In genomic region chr17:40561871-40562611, GRCh38 we compare ENCODE assay signal across 8 cellular contexts. TPM values are rescaled to one million over a fixed set of nuclear protein-coding genes. Genes with fewer than 3 reads are reported as not detected.
DNase-seq lines count a peak whose midpoint lies in the region; ATAC-seq and TF ChIP-seq lines count a peak whose summit lies in the region.

No MANE protein-coding gene starts in this region.

- H3K9ac ChIP-seq in neural progenitor cell: no peak overlapping the region

- H3K4me3 ChIP-seq in neural progenitor cell: no peak overlapping the region

- H3K27ac ChIP-seq in neural progenitor cell: no peak overlapping the region

- no peaks in the 10 kb centered on the region for H3F3A ChIP-seq in neural progenitor cell (ENCODE audit: low read depth)

- no peaks in the 10 kb centered on the region for H4K20me1 ChIP-seq in neural progenitor cell (ENCODE audit: low read depth)

- DNase-seq in activated effector memory CD4-positive, alpha-beta T cell treated with anti-CD3 and anti-CD28 coated beads, Interleukin-2, amount 50 U/mL, for 16 hours: peak; percentile 86
- DNase-seq in neural progenitor cell (ENCODE audit: low spot score) (no peak), AG08396 (ENCODE audit: low spot score) (no peak), GM03348 (ENCODE audit: low spot score) (no peak), NCI-H69 (lab: John Stamatoyannopoulos, UW) (no peak), NCI-H2107 treated with DMSO at 0.1 percent for 48 hours (lab: John Stamatoyannopoulos, UW; ENCODE audit: unreplicated experiment) (no peak)

- H3K27me3 ChIP-seq in neural progenitor cell: no peaks in the 10 kb centered on the region

- H2AFZ ChIP-seq in neural progenitor cell (replicated peaks): peak overlapping the region; percentile 34

- peaks cover 3% of the 10 kb centered on the region for H3K9me3 Mint-ChIP-seq in neural progenitor cell

- no peaks in the 10 kb centered on the region for H3K79me2 ChIP-seq in neural progenitor cell (ENCODE audit: low read depth)

- H3K9me3 ChIP-seq in neural progenitor cell (ENCODE audit: low read depth): peaks cover 8% of the 10 kb centered on the region

- H3K4me1 ChIP-seq in neural progenitor cell: peaks cover 8% of the 10 kb centered on the region

- no peak overlapping the region for H3K4me2 ChIP-seq in neural progenitor cell

- no peaks in the 10 kb centered on the region for H3K36me3 ChIP-seq in neural progenitor cell

- no peak overlapping the region for H3K4me3 Mint-ChIP-seq in neural progenitor cell

- ATAC-seq in GM18498 (IDR thresholded peaks at IDR 0.05; ENCODE audit: unreplicated experiment): peak; percentile 29
- peak; percentile 40 for ATAC-seq in HG03520 (IDR thresholded peaks at IDR 0.05; ENCODE audit: unreplicated experiment)

- peaks cover under 1% of the 10 kb centered on the region for H3K27me3 Mint-ChIP-seq in neural progenitor cell (ENCODE audit: insufficient read depth, low read depth)

- peak; percentile 8 for TF ChIP-seq CTCF in neural progenitor cell (IDR thresholded peaks at IDR 0.05)

- peak overlapping the region; percentile 33 for H3K27ac Mint-ChIP-seq in neural progenitor cell

- peaks cover 30% of the 10 kb centered on the region for H3K4me1 Mint-ChIP-seq in neural progenitor cell

- no peaks in the 10 kb centered on the region for H3K36me3 Mint-ChIP-seq in neural progenitor cell

RNA-seq across cellular contexts. Expression of gene CCR7, which starts 3.2 kb away (rescaled TPM):
- 0.37 TPM in 1 of 2 replicates, not detected in the other for total RNA-seq in neural progenitor cell (ENCODE audit: low replicate concordance)
